In genomic region chr1:203521071-203521794, GRCh38 we compare ENCODE assay signal across 15 cellular contexts. TPM values are rescaled to one million over a fixed set of nuclear protein-coding genes. Genes with fewer than 3 reads are reported as not detected.
DNase-seq lines count a peak whose midpoint lies in the region; ATAC-seq and TF ChIP-seq lines count a peak whose summit lies in the region.
"Had no signal": no experiment of that assay in that cellular context is flagged by ENCODE, and none has a peak within 500 bp of the region (broad histone marks: within the 10 kb centered on the region; RNA-seq: fewer than 3 reads in every experiment).

No MANE protein-coding gene starts in this region.

- H3K4me1 ChIP-seq in uterus, result peaks cover 0 to 6% of the 10 kb centered on the region in 2 donors
- H3K4me1 ChIP-seq: parathyroid adenoma had no signal

- no peak for TF ChIP-seq POLR2A in uterus (IDR thresholded peaks at IDR 0.05)

- ATAC-seq in Right ventricle myocardium superior (ENCODE audit: poor library complexity) (peak; percentile 18), SK-N-SH treated with all-trans-retinoic acid at 6 μM for 48 hours (peak; percentile 35), left lobe of liver (peak; percentile 70)
- ATAC-seq: T-cell had no signal

- intact Hi-C loops in Right ventricle myocardium superior (cut with DNase I), result no loop called here
- intact Hi-C loops in cardiac septum (cut with DNase I), result no loop called here
- intact Hi-C loops in uterus (cut with DNase I; ENCODE audit: low total_unique reads), result no loop called here

- H3K36me3 ChIP-seq in uterus, result no peaks in the 10 kb centered on the region

- DNase-seq in Right ventricle myocardium superior (no peak), cardiac septum (ENCODE audit: low spot score) (no peak), left lobe of liver (ENCODE audit: low spot score) (no peak), uterus (no peak), NCI-H2171 (lab: John Stamatoyannopoulos, UW) (no peak), GM19238 (ENCODE audit: insufficient read length, low spot score) (no peak), NCI-H1694 treated with DMSO at 0.1 percent for 48 hours (lab: John Stamatoyannopoulos, UW) (no peak)
- DNase-seq: activated CD4-positive, alpha-beta T cell treated with anti-CD3 and anti-CD28 coated beads for 1 hour; effector CD4-positive, alpha-beta T cell; GOT3; T-cell had no signal

- no peaks in the 10 kb centered on the region for H3K27me3 ChIP-seq in uterus

- no peaks in the 10 kb centered on the region for H3K9me3 ChIP-seq in uterus

- no peak for TF ChIP-seq CTCF in uterus (IDR thresholded peaks at IDR 0.05)

- peak overlapping the region; percentile 71 to 74 for H3K27ac ChIP-seq in uterus
- H3K27ac ChIP-seq: parathyroid adenoma had no signal

- no peak overlapping the region for H3K4me3 ChIP-seq in uterus

TF ChIP-seq in SK-N-SH treated with all-trans-retinoic acid at 6 μM for 48 hours, 23 proteins besides CTCF, POLR2A, EP300 and RAD21:
- TF ChIP-seq ZC3H10 (CRISPR knock-in tag; IDR thresholded peaks at IDR 0.05), result no peak
- TF ChIP-seq ZFP3 (CRISPR knock-in tag; IDR thresholded peaks at IDR 0.05), result peak; percentile 88

RNA-seq across cellular contexts. Expression of gene OPTC, which starts 27.3 kb away (rescaled TPM):
- total RNA-seq in Right ventricle myocardium superior, result not detected
- not detected for total RNA-seq in cardiac septum
- not detected for total RNA-seq in left lobe of liver
- not detected for total RNA-seq in uterus
- total RNA-seq: aorta, lower leg skin, T-cell had no signal

RNA-seq across cellular contexts. Expression of gene PRELP, which starts 45.6 kb away (rescaled TPM):
- total RNA-seq in Right ventricle myocardium superior (22.9 TPM), cardiac septum (49.7 TPM), left lobe of liver (6.4 TPM), uterus (100 to 1,000 TPM in 1 of 4 donors, 10 to 100 TPM in 2, 1 to 10 TPM in 1; 6.2 to 117 (median 56.6) TPM)

Comparison
In these comparisons a context has a peak if more than half of its experiments do, and no peak if none do; other contexts are left out.
1. ATAC-seq: peak in every context shown above with its lines; median percentile 70 in left lobe of liver; 35 in SK-N-SH treated with all-trans-retinoic acid at 6 μM for 48 hours; 18 in Right ventricle myocardium superior.